Comparison of ENCODE assay signal across 29 cellular contexts in the genomic region with DNA sequence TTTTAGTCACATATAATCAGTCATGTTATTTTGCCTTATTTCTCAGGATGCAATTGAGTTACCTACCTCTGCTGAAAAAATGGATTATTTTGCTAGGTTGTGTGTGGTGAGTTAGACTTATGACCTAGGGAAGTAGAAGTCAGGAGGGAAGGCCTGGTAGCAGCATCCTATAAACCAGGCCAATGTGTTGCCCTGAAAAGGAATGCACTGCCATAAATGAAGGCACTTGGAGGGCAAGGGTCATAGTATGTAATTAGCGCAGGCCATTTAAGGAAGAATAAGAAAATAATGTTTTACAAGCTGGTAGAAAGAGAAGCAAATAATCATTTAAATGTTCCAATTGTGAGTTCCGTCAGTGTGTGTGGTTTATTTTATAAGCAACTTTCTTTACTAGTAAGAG.
A peak's percentile ranks its signal among the peaks of the same experiment; 100 is the strongest.
DNase-seq lines count a peak whose midpoint lies in the region; ATAC-seq, FAIRE-seq and TF ChIP-seq lines count a peak whose summit lies in the region.
"Had no signal": no experiment of that assay in that cellular context is flagged by ENCODE, and none has a peak within 500 bp of the region (broad histone marks: within the 10 kb centered on the region; RNA-seq: fewer than 3 reads in every experiment).

No MANE protein-coding gene starts in this region.

- no peaks in the 10 kb centered on the region for H3K79me1 ChIP-seq in neuronal stem cell (ENCODE audit: low read depth, low read length)

- DNase-seq in HuH-7 (ENCODE audit: low spot score) (peak; percentile 7), mucosa of descending colon (peak in 1 of 3 donors; percentile 8), neuronal stem cell (ENCODE audit: low spot score) (no peak), small intestine (peak; percentile 73), iPS-NIHi7 (ENCODE audit: extremely low spot score) (no peak), kidney glomerular epithelial cell (lab: John Stamatoyannopoulos, UW) (no peak), mucosa of gallbladder (ENCODE audit: low spot score) (no peak)
- DNase-seq: 8988T; ACHN; BE2C; C1 segment of cervical spinal cord; CD4-positive, alpha-beta memory T cell; CD4-positive, CD25-positive, alpha-beta regulatory T cell; CD8-positive, alpha-beta memory T cell; COR-L47; DMS 273 treated with DMSO at 0.1 percent for 48 hours; DMS153; DMS53; DMS79; DND-41; EL; GF-D8 had no signal

- no peaks in the 10 kb centered on the region for H3K36me3 ChIP-seq in mucosa of descending colon (ENCODE audit: low read depth)
- H3K36me3 ChIP-seq in neuronal stem cell (replicated peaks in 1 of 2; ENCODE audit: control insufficient read depth in 2 of 2, insufficient read depth in 2 of 2, low read length in 2 of 2): no peaks in the 10 kb centered on the region
- H3K36me3 ChIP-seq in small intestine (ENCODE audit: control insufficient read depth in 2 of 2, insufficient read depth in 2 of 2, low read length in 2 of 2): no peaks in the 10 kb centered on the region
- H3K36me3 ChIP-seq: BE2C, BLaER1 had no signal

- peak; percentile 76 for ATAC-seq in mucosa of descending colon
- no peak for ATAC-seq in HG02970 (IDR thresholded peaks at IDR 0.05; ENCODE audit: low FRiP score, unreplicated experiment)

- H3K14ac ChIP-seq in neuronal stem cell (ENCODE audit: low read length): no peak overlapping the region

- no peak overlapping the region for H2AFZ ChIP-seq in neuronal stem cell (ENCODE audit: low read length)

- H2BK15ac ChIP-seq in neuronal stem cell (ENCODE audit: low read length): no peak overlapping the region

- intact Hi-C loops in mucosa of descending colon (cut with DNase I, micrococcal nuclease): no loop called here

- H3K4ac ChIP-seq in neuronal stem cell (ENCODE audit: low read length): no peak overlapping the region

- no peaks in the 10 kb centered on the region for H3K27me3 ChIP-seq in neuronal stem cell (ENCODE audit: control insufficient read depth in 3 of 3, insufficient read depth in 3 of 3, low read depth in 1 of 3, low read length in 3 of 3)
- H3K27me3 ChIP-seq in small intestine (ENCODE audit: control insufficient read depth in 2 of 2, insufficient read depth in 2 of 2, low read length in 2 of 2): no peaks in the 10 kb centered on the region
- H3K27me3 ChIP-seq: BE2C, BLaER1 had no signal

- peak overlapping the region; percentile 30 for H3K9ac ChIP-seq in neuronal stem cell (ENCODE audit: low read depth, low read length, poor library complexity)
- H3K9ac ChIP-seq: BLaER1 had no signal

- H2BK12ac ChIP-seq in neuronal stem cell (ENCODE audit: low read length): no peak overlapping the region

- no peak overlapping the region for H4K91ac ChIP-seq in neuronal stem cell (ENCODE audit: low read depth, low read length, poor library complexity)

- no peak for TF ChIP-seq CTCF in mucosa of descending colon (IDR thresholded peaks at IDR 0.05)

- H3K4me2 ChIP-seq in neuronal stem cell (ENCODE audit: insufficient read depth, low read length, poor library complexity, severe bottlenecking): no peak overlapping the region
- H3K4me2 ChIP-seq: BLaER1 had no signal

- no peak overlapping the region for H3K23ac ChIP-seq in neuronal stem cell (ENCODE audit: low read depth, low read length, poor library complexity)

- H3K27ac ChIP-seq in neuronal stem cell (replicated peaks; ENCODE audit: low read length) (no peak overlapping the region), small intestine (ENCODE audit: low read depth in 1 of 2, low read length in 1 of 2) (no peak overlapping the region)
- H3K27ac ChIP-seq: BLaER1 had no signal

- no CpG with 5 or more reads among the region's 2 CpGs for WGBS in neuronal stem cell (ENCODE audit: extremely low coverage in 2 of 2, insufficient read length in 2 of 2, insufficient replicate concordance in 1 of 2), 2 donors
- 36 to 69% (median 44%) methylated on average over 2 of the region's 2 CpGs for WGBS in small intestine, 3 donors

- no peak overlapping the region for H2BK5ac ChIP-seq in neuronal stem cell (ENCODE audit: low read length)

- H3K18ac ChIP-seq in neuronal stem cell (ENCODE audit: low read length): no peak overlapping the region

- H2AK5ac ChIP-seq in neuronal stem cell (ENCODE audit: low read depth, low read length): no peak overlapping the region

- no peak overlapping the region for H3K4me3 ChIP-seq in mucosa of descending colon
- no peak overlapping the region for H3K4me3 ChIP-seq in neuronal stem cell (ENCODE audit: low read length in 2 of 2)
- H3K4me3 ChIP-seq in small intestine (ENCODE audit: low read depth in 1 of 2, low read length in 2 of 2): no peak overlapping the region
- H3K4me3 ChIP-seq: BLaER1 had no signal

- H4K8ac ChIP-seq in neuronal stem cell (ENCODE audit: low read depth, low read length): no peak overlapping the region

- H2BK120ac ChIP-seq in neuronal stem cell (ENCODE audit: low read depth, low read length): no peak overlapping the region

- H3K9me3 ChIP-seq in mucosa of descending colon: no peaks in the 10 kb centered on the region
- H3K9me3 ChIP-seq in neuronal stem cell (replicated peaks in 1 of 2; ENCODE audit: control insufficient read depth in 2 of 2, insufficient read depth in 1 of 2, low read depth in 1 of 2, low read length in 2 of 2): peaks cover 0 to 6% of the 10 kb centered on the region in 2 donors
- no peaks in the 10 kb centered on the region for H3K9me3 ChIP-seq in small intestine (ENCODE audit: control insufficient read depth, low read depth)
- H3K9me3 ChIP-seq: BE2C, BLaER1 had no signal

- H3K4me1 ChIP-seq in mucosa of descending colon (ENCODE audit: low read depth) (no peaks in the 10 kb centered on the region), neuronal stem cell (ENCODE audit: control insufficient read depth in 2 of 2, insufficient read depth in 1 of 2, low read depth in 1 of 2, low read length in 2 of 2) (peaks cover 2 to 24% of the 10 kb centered on the region in 2 donors), small intestine (ENCODE audit: control insufficient read depth in 2 of 2, insufficient read depth in 1 of 2, low read depth in 1 of 2, low read length in 1 of 2) (no peaks in the 10 kb centered on the region)
- H3K4me1 ChIP-seq: BE2C, BLaER1 had no signal

- no peak for FAIRE-seq in small intestine (lab: Jason Lieb, UNC)
- FAIRE-seq: A204.1, G401.6, GM12891, GM18507, GM19239 had no signal

Comparison
In these comparisons a context has a peak if more than half of its experiments do, and no peak if none do; other contexts are left out.
1. DNase-seq: peak in HuH-7 (single experiment) and small intestine (single experiment); none in neuronal stem cell (single experiment), iPS-NIHi7 (single experiment), kidney glomerular epithelial cell (single experiment) and mucosa of gallbladder (single experiment).